In the genomic region with DNA sequence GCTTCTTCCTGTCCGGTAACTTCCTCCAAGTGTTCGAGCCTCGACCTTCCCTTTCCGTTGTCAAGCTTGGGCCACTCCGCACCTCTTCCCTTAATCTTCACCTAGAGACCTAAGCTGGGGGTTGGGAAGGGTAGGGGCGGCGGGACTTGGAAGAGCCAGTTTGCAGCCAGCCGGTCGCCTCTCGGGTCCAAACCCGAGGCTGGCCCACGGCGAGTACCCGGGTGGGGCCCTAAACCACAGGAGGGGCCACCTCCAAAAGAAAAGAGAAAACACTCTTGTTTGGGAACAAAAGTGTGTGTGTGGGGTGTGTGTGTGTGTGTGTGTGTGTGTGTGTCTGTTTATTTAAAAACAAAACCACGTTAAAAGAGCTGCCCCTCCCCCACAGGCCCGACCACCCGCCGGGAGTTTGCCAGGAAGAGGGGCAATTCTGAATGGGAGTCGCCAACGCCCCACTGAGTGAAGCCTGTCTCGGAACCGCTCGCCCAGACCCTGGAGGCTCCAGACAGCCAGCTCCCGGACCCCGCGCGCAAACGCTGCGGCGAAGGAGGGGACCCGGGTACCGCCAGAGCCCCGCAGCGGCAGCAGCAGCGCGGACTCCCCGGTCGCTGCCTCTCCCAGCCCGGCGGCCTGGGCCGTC, we compare ENCODE assay signal across 8 cellular contexts. TPM values are rescaled to one million over a fixed set of nuclear protein-coding genes. Genes with fewer than 3 reads are reported as not detected.
A peak's percentile ranks its signal among the peaks of the same experiment; 100 is the strongest.
DNase-seq lines count a peak whose midpoint lies in the region; ATAC-seq and TF ChIP-seq lines count a peak whose summit lies in the region.

No MANE protein-coding gene starts in this region.

- H3K27me3 Mint-ChIP-seq in progenitor cell of endocrine pancreas = no peaks in the 10 kb centered on the region

- no peak for ATAC-seq in GM21528 (IDR thresholded peaks at IDR 0.05; ENCODE audit: low FRiP score, unreplicated experiment)

- TF ChIP-seq CTCF in fibroblast of villous mesenchyme (IDR thresholded peaks at IDR 0.05; ENCODE audit: insufficient read depth, low read depth, low read length) = no peak
- no peak for TF ChIP-seq CTCF in progenitor cell of endocrine pancreas (IDR thresholded peaks at IDR 0.05; ENCODE audit: unreplicated experiment)

- H3K4me3 ChIP-seq in SK-N-MC = peak overlapping the region; percentile 97
- H3K4me3 ChIP-seq in fibroblast of villous mesenchyme (ENCODE audit: low read depth, low read length) = peak overlapping the region; percentile 94

- DNase-seq in GM03348 (ENCODE audit: low spot score) = peak; percentile 26
- DNase-seq in SK-N-MC (ENCODE audit: low read depth, low spot score) = no peak
- no peak for DNase-seq in fibroblast of villous mesenchyme (ENCODE audit: low read depth)
- no peak for DNase-seq in progenitor cell of endocrine pancreas (ENCODE audit: low spot score, unreplicated experiment)
- DNase-seq in stimulated activated CD4-positive, alpha-beta T cell treated with anti-CD3 and anti-CD28 coated beads, Interleukin-4, amount 100 ng/mL, for 24 hours = no peak
- DNase-seq in NCI-H1105 treated with DMSO at 0.1 percent for 48 hours (lab: John Stamatoyannopoulos, UW) = no peak
- no peak for DNase-seq in NCI-H1930 (lab: John Stamatoyannopoulos, UW)

- peak overlapping the region; percentile 79 for H3K9ac ChIP-seq in SK-N-MC (ENCODE audit: insufficient read length)

- H3K9me3 Mint-ChIP-seq in progenitor cell of endocrine pancreas (ENCODE audit: low read depth) = no peaks in the 10 kb centered on the region

- peak overlapping the region; percentile 82; the same call in 1 of the 2 replicates for H3K27ac ChIP-seq in SK-N-MC

- peaks cover 2% of the 10 kb centered on the region for H3K36me3 Mint-ChIP-seq in progenitor cell of endocrine pancreas (ENCODE audit: insufficient read depth)

- H3K4me1 Mint-ChIP-seq in progenitor cell of endocrine pancreas (ENCODE audit: low read depth) = peaks cover 44% of the 10 kb centered on the region

- H3K27ac Mint-ChIP-seq in progenitor cell of endocrine pancreas = peak overlapping the region; percentile 64

- H3K36me3 ChIP-seq in SK-N-MC (ENCODE audit: insufficient read depth, low read length) = peaks cover 12% of the 10 kb centered on the region

- H3K4me3 Mint-ChIP-seq in progenitor cell of endocrine pancreas (ENCODE audit: low read depth) = peak overlapping the region; percentile 79

- no peaks in the 10 kb centered on the region for H3K9me3 ChIP-seq in SK-N-MC (ENCODE audit: low read depth, low read length)

RNA-seq across cellular contexts. Expression of gene RHOB, which starts 0.5 kb away (rescaled TPM):
- 142 and 195 TPM in 2 replicates for total RNA-seq in fibroblast of villous mesenchyme
- 140 and 148 TPM in 2 replicates for total RNA-seq in progenitor cell of endocrine pancreas
